11 cellular contexts compared by ENCODE assay signal in the genomic region with DNA sequence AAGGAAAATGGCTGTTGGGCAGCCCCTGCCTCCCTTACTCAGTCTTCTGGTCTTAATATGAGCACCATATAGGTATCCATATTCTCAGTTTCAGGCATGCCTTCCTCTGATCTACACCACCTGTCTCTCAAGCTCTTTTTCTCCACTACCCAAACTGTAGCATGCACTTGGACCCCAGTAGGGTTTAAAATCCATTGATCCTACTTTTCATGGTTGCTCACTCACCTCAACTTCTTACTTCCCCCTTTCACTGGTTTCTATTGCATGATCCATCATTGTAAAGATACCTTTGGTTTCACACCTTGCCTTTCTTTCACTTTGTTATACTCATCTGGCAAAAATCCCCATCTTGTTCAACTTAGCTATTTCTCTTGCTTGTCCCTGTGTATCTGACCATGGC.
DNase-seq lines count a peak whose midpoint lies in the region; ATAC-seq lines count a peak whose summit lies in the region.
"Had no signal": no experiment of that assay in that cellular context is flagged by ENCODE, and none has a peak within 500 bp of the region (broad histone marks: within the 10 kb centered on the region; RNA-seq: fewer than 3 reads in every experiment).

No MANE protein-coding gene starts in this region.

- DNase-seq in NCI-H446 treated with DMSO at 0.1 percent for 48 hours (lab: John Stamatoyannopoulos, UW) (no peak), amygdala (lab: John Stamatoyannopoulos, UW) (no peak), iPS-NIHi11 (ENCODE audit: low spot score) (no peak)
- DNase-seq: activated CD8-positive, alpha-beta memory T cell treated with anti-CD3 and anti-CD28 coated beads, Interleukin-2, amount 50 U/mL, for 4 hours; NCI-H1694; OCI-M1 had no signal

- ATAC-seq in GM18508 (IDR thresholded peaks at IDR 0.05; ENCODE audit: insufficient read depth, unreplicated experiment) (peak; percentile 96), GM19467 (IDR thresholded peaks at IDR 0.05; ENCODE audit: unreplicated experiment) (peak; percentile 92), HG02884 (IDR thresholded peaks at IDR 0.05; ENCODE audit: unreplicated experiment) (peak; percentile 77), HG03558 (IDR thresholded peaks at IDR 0.05; ENCODE audit: extremely low read depth, unreplicated experiment) (peak; percentile 70), GM19324 (IDR thresholded peaks at IDR 0.05; ENCODE audit: low FRiP score, unreplicated experiment) (no peak)
